ENCODE assay signal across 28 cellular contexts in genomic region chr6:82720992-82721391, GRCh38.
"Had no signal": no experiment of that assay in that cellular context is flagged by ENCODE, and none has a peak within 500 bp of the region (broad histone marks: within the 10 kb centered on the region; RNA-seq: fewer than 3 reads in every experiment).

No MANE protein-coding gene starts in this region.

- H3K4me1 ChIP-seq: gastrocnemius medialis, heart right ventricle, left lung, parathyroid adenoma, right lobe of liver, suprapubic skin, transverse colon, upper lobe of right lung, uterus had no signal

- H3K27ac Mint-ChIP-seq: effector memory CD8-positive, alpha-beta T cell; mesothelial cell of epicardium; naive B cell; natural killer cell treated with Interleukin-12 subunit alpha and Interleukin-12 subunit beta and Interleukin-15 and Interleukin-18, amount 100 ng/mL, for 72 hours; progenitor cell of endocrine pancreas; stimulated activated naive B cell treated with anti-CD40 and anti-IgM and Interleukin-4, amounts not matched to agents 10 μg/mL and 1 μg/mL and 100 μg/mL, for 72 hours; stimulated activated naive CD8-positive, alpha-beta T cell treated with anti-CD3 and anti-CD28 coated beads, Interleukin-15, Interleukin-2, amounts not matched to agents 100 ng/mL and 50 ng/mL, for 24 hours had no signal

- H3K4me3 ChIP-seq: gastrocnemius medialis, heart right ventricle, left lung, mucosa of descending colon, right lobe of liver, suprapubic skin, transverse colon, upper lobe of right lung, uterus had no signal

- H3K4me1 Mint-ChIP-seq: mesothelial cell of epicardium; naive B cell; stimulated activated naive B cell treated with anti-CD40 and anti-IgM and Interleukin-4, amounts not matched to agents 10 μg/mL and 1 μg/mL and 100 μg/mL, for 72 hours had no signal

- H3K27ac ChIP-seq: gastrocnemius medialis, heart right ventricle, left lung, parathyroid adenoma, right lobe of liver, suprapubic skin, transverse colon, upper lobe of right lung, uterus had no signal

- H3K36me3 ChIP-seq: gastrocnemius medialis, heart right ventricle, left lung, right lobe of liver, suprapubic skin, transverse colon, upper lobe of right lung, uterus had no signal

- H3K36me3 Mint-ChIP-seq: mesothelial cell of epicardium; naive B cell; natural killer cell treated with Interleukin-12 subunit alpha and Interleukin-12 subunit beta and Interleukin-15 and Interleukin-18, amount 100 ng/mL, for 72 hours; stimulated activated naive B cell treated with anti-CD40 and anti-IgM and Interleukin-4, amounts not matched to agents 10 μg/mL and 1 μg/mL and 100 μg/mL, for 72 hours had no signal

- ATAC-seq: effector memory CD8-positive, alpha-beta T cell; gastrocnemius medialis; heart right ventricle; left cardiac atrium; left lung; mucosa of descending colon; natural killer cell treated with Interleukin-12 subunit alpha and Interleukin-12 subunit beta and Interleukin-15 and Interleukin-18, amount 100 ng/mL, for 72 hours; right lobe of liver; stimulated activated naive B cell treated with anti-CD40 and anti-IgM and Interleukin-4, amounts not matched to agents 10 μg/mL and 1 μg/mL and 100 μg/mL, for 72 hours; upper lobe of right lung had no signal

- H3K27me3 ChIP-seq: gastrocnemius medialis, heart right ventricle, left lung, right lobe of liver, suprapubic skin, transverse colon, upper lobe of right lung, uterus had no signal

- H3K4me3 Mint-ChIP-seq: effector memory CD8-positive, alpha-beta T cell; mesothelial cell of epicardium; naive B cell; natural killer cell treated with Interleukin-12 subunit alpha and Interleukin-12 subunit beta and Interleukin-15 and Interleukin-18, amount 100 ng/mL, for 72 hours; neural crest cell; stimulated activated naive B cell treated with anti-CD40 and anti-IgM and Interleukin-4, amounts not matched to agents 10 μg/mL and 1 μg/mL and 100 μg/mL, for 72 hours; stimulated activated naive CD8-positive, alpha-beta T cell treated with anti-CD3 and anti-CD28 coated beads, Interleukin-15, Interleukin-2, amounts not matched to agents 100 ng/mL and 50 ng/mL, for 24 hours had no signal

- H2AFZ ChIP-seq: parathyroid adenoma had no signal

- DNase-seq: cortex of kidney; effector memory CD8-positive, alpha-beta T cell; erythroblast; foreskin fibroblast; gastrocnemius medialis; heart right ventricle; hippocampal formation; left cardiac atrium; left lung; mesenchymal stem cell; mucosa of descending colon; naive B cell; right lobe of liver; small intestine; stimulated activated CD4-positive, alpha-beta T cell treated with anti-CD3 and anti-CD28 coated beads, Interleukin-15, amount 100 ng/mL, for 24 hours; stimulated activated CD4-positive, alpha-beta T cell treated with anti-CD3 and anti-CD28 coated beads, Interleukin-2, amount 100 ng/mL, for 48 hours; stimulated activated naive B cell treated with anti-CD40 and anti-IgM and Interleukin-4, amounts not matched to agents 10 μg/mL and 1 μg/mL and 100 μg/mL, for 72 hours; transverse colon; upper lobe of right lung; uterus had no signal

- H3K9me3 ChIP-seq: gastrocnemius medialis, mucosa of descending colon, right lobe of liver, transverse colon, upper lobe of right lung, uterus had no signal

- H3K27me3 Mint-ChIP-seq: naive B cell; natural killer cell treated with Interleukin-12 subunit alpha and Interleukin-12 subunit beta and Interleukin-15 and Interleukin-18, amount 100 ng/mL, for 72 hours; progenitor cell of endocrine pancreas; stimulated activated naive B cell treated with anti-CD40 and anti-IgM and Interleukin-4, amounts not matched to agents 10 μg/mL and 1 μg/mL and 100 μg/mL, for 72 hours had no signal

- FAIRE-seq: endometrium, small intestine had no signal

- H3K79me2 ChIP-seq: parathyroid adenoma had no signal

- H3K9ac ChIP-seq: parathyroid adenoma had no signal
